ENCODE assay signal across 25 cellular contexts in the genomic region with DNA sequence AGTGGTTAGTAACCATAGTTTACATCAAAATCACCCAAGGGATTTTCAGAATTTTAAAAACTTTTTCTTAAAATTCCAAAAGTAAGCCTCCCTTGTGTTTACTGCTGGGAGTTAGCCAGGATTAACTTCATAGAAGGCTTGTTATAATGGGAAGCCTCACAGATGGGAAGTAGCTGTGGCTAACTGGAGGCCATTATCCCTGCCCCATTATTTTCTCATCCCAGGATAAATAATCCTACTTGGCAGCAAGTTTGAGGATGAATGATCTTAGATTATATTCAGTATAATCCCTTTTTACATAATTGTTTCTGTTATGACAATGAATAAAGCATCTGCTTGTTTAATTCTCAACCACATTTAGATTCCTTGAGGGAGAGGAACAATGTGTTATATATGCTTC. TPM values are rescaled to one million over a fixed set of nuclear protein-coding genes. Genes with fewer than 3 reads are reported as not detected.
DNase-seq lines count a peak whose midpoint lies in the region; ATAC-seq and TF ChIP-seq lines count a peak whose summit lies in the region.
"Had no signal": no experiment of that assay in that cellular context is flagged by ENCODE, and none has a peak within 500 bp of the region (broad histone marks: within the 10 kb centered on the region; RNA-seq: fewer than 3 reads in every experiment).

No MANE protein-coding gene starts in this region.

- POLR2A ChIA-PET in OCI-LY7 (lab: Charles Lee): interaction anchor here (0.8 to 1.8 kb wide), 8 partner anchors 9 to 50 kb away, joined by 3 to 5 read pairs (median 4); no protein-coding TSS in a partner anchor

- DNase-seq in left ventricle myocardium superior (no peak), cardiac septum (ENCODE audit: low spot score) (no peak), OCI-LY7 (ENCODE audit: low spot score) (no peak), immature natural killer cell (no peak), OCI-M2 (lab: John Stamatoyannopoulos, UW; ENCODE audit: unreplicated experiment) (no peak), erythroblast (lab: John Stamatoyannopoulos, UW) (no peak), stomach (no peak), ascending aorta (ENCODE audit: low spot score in 2 of 2) (no peak)
- DNase-seq: activated CD4-positive, alpha-beta T cell treated with anti-CD3 and anti-CD28 coated beads for 1 hour; activated CD8-positive, alpha-beta T cell treated with anti-CD3 and anti-CD28 coated beads for 36 hours; activated naive CD8-positive, alpha-beta T cell treated with anti-CD3 and anti-CD28 coated beads, Interleukin-2, amount 10 ng/mL, durations not matched to agents 7 days and 5 days; COR-L47; DND-41; kidney; mammary epithelial cell; NCI-H1105 treated with DMSO at 0.1 percent for 48 hours; sigmoid colon; stimulated activated CD4-positive, alpha-beta T cell treated with anti-CD3 and anti-CD28 coated beads, Interleukin-15, amount 100 ng/mL, for 24 hours; stimulated activated naive CD8-positive, alpha-beta T cell treated with anti-CD3 and anti-CD28 coated beads, Interleukin-15, amount 100 ng/mL, for 72 hours; T-cell had no signal

- no peak for TF ChIP-seq EP300 in stomach (IDR thresholded peaks at IDR 0.05)

- no peaks in the 10 kb centered on the region for H3K27me3 ChIP-seq in stomach
- no peaks in the 10 kb centered on the region for H3K27me3 ChIP-seq in ascending aorta
- H3K27me3 ChIP-seq: sigmoid colon, tibial nerve had no signal

- H3K27ac Mint-ChIP-seq in immature natural killer cell: peak overlapping the region; percentile 79 to 97 (median 88)
- H3K27ac Mint-ChIP-seq: activated CD8-positive, alpha-beta T cell treated with anti-CD3 and anti-CD28 coated beads for 36 hours; activated naive CD8-positive, alpha-beta T cell treated with anti-CD3 and anti-CD28 coated beads, Interleukin-2, amount 10 ng/mL, durations not matched to agents 7 days and 5 days; progenitor cell of endocrine pancreas; stimulated activated naive CD8-positive, alpha-beta T cell treated with anti-CD3 and anti-CD28 coated beads, Interleukin-15, amount 100 ng/mL, for 72 hours; T-cell had no signal

- ATAC-seq in left ventricle myocardium superior: peak; percentile 40
- ATAC-seq: activated CD8-positive, alpha-beta T cell treated with anti-CD3 and anti-CD28 coated beads for 36 hours; HCT116; Panc1; stimulated activated naive CD8-positive, alpha-beta T cell treated with anti-CD3 and anti-CD28 coated beads, Interleukin-15, amount 100 ng/mL, for 72 hours; T-cell had no signal

- BruUV-seq in OCI-LY7 (replicated peaks; lab: Mats Ljungman, UMichigan): no TSS peak

- H3K27ac ChIP-seq in OCI-LY7 (ENCODE audit: low read depth, low read length, poor library complexity, severe bottlenecking): no peak overlapping the region
- H3K27ac ChIP-seq in stomach: peak overlapping the region in 2 of 5 donors; percentile 20 to 41
- H3K27ac ChIP-seq in ascending aorta: no peak overlapping the region
- H3K27ac ChIP-seq: sigmoid colon, tibial nerve had no signal

- CTCF ChIA-PET in OCI-LY7 (lab: Charles Lee; ENCODE audit: unreplicated experiment): no interaction called here

- H3K36me3 ChIP-seq in OCI-LY7 (ENCODE audit: insufficient read depth, low read length) (peaks cover 78% of the 10 kb centered on the region), stomach (peaks cover 0 to 5% (median 1%) of the 10 kb centered on the region in 4 donors), ascending aorta (no peaks in the 10 kb centered on the region)
- H3K36me3 ChIP-seq: sigmoid colon, tibial nerve had no signal

- H3K4me1 ChIP-seq in OCI-LY7 (ENCODE audit: insufficient read depth, low read length, poor library complexity, severe bottlenecking) (peaks cover 69% of the 10 kb centered on the region), stomach (peaks cover 0 to 41% (median 0%) of the 10 kb centered on the region in 4 donors), ascending aorta (no peaks in the 10 kb centered on the region)

- H3K36me3 Mint-ChIP-seq in immature natural killer cell: peaks cover 60 to 90% (median 71%) of the 10 kb centered on the region in 3 donors

- no peak for TF ChIP-seq CTCF in OCI-LY7 (conservative IDR thresholded peaks at IDR 0.05; ENCODE audit: low read length)
- TF ChIP-seq CTCF in stomach (IDR thresholded peaks at IDR 0.05): no peak
- no peak for TF ChIP-seq CTCF in ascending aorta (IDR thresholded peaks at IDR 0.05)

- H3K9me3 Mint-ChIP-seq in immature natural killer cell: no peaks in the 10 kb centered on the region
- H3K9me3 Mint-ChIP-seq: activated CD8-positive, alpha-beta T cell treated with anti-CD3 and anti-CD28 coated beads for 36 hours; activated naive CD8-positive, alpha-beta T cell treated with anti-CD3 and anti-CD28 coated beads, Interleukin-2, amount 10 ng/mL, durations not matched to agents 7 days and 5 days; stimulated activated naive CD8-positive, alpha-beta T cell treated with anti-CD3 and anti-CD28 coated beads, Interleukin-15, amount 100 ng/mL, for 72 hours; T-cell had no signal

- H3K4me2 ChIP-seq in OCI-LY7 (ENCODE audit: low read length): peak overlapping the region; percentile 69

- H3K9me3 ChIP-seq in OCI-LY7 (ENCODE audit: low read length): no peaks in the 10 kb centered on the region
- H3K9me3 ChIP-seq in stomach: no peaks in the 10 kb centered on the region
- no peaks in the 10 kb centered on the region for H3K9me3 ChIP-seq in ascending aorta
- H3K9me3 ChIP-seq: sigmoid colon, tibial nerve had no signal

- no peaks in the 10 kb centered on the region for H3K9me2 ChIP-seq in OCI-LY7 (ENCODE audit: insufficient read depth, low read length)

- peaks cover 88 to 99% of the 10 kb centered on the region in 2 donors for H3K4me1 Mint-ChIP-seq in immature natural killer cell

- TF ChIP-seq POLR2A in erythroblast (IDR thresholded peaks at IDR 0.05; ENCODE audit: low read length) (no peak), stomach (IDR thresholded peaks at IDR 0.05) (no peak)

- peak overlapping the region; percentile 63 for H3K4me3 ChIP-seq in OCI-LY7 (ENCODE audit: low read depth, low read length, poor library complexity, severe bottlenecking)
- H3K4me3 ChIP-seq in stomach: no peak overlapping the region
- H3K4me3 ChIP-seq in ascending aorta: no peak overlapping the region
- H3K4me3 ChIP-seq: sigmoid colon, tibial nerve had no signal

- no peaks in the 10 kb centered on the region for H4K20me1 ChIP-seq in OCI-LY7 (ENCODE audit: insufficient read depth, low read length)

- no peak overlapping the region for H2AFZ ChIP-seq in OCI-LY7 (ENCODE audit: low read length)

- intact Hi-C loops in left ventricle myocardium superior (cut with micrococcal nuclease) (no loop called here), cardiac septum (cut with DNase I) (no loop called here), OCI-LY7 (cut with micrococcal nuclease; ENCODE audit: unreplicated experiment) (no loop called here), stomach (cut with DNase I; ENCODE audit: low total_unique reads) (no loop called here), ascending aorta (cut with DNase I) (no loop called here)

- peaks cover 1 to 6% (median 2%) of the 10 kb centered on the region in 3 donors for H3K27me3 Mint-ChIP-seq in immature natural killer cell (ENCODE audit: low read depth in 3 of 3)
- H3K27me3 Mint-ChIP-seq: activated CD8-positive, alpha-beta T cell treated with anti-CD3 and anti-CD28 coated beads for 36 hours; T-cell had no signal

- H3K4me3 Mint-ChIP-seq in immature natural killer cell: peak overlapping the region in 4 of 5 donors; percentile 37 to 51 (median 44)
- H3K4me3 Mint-ChIP-seq: activated CD8-positive, alpha-beta T cell treated with anti-CD3 and anti-CD28 coated beads for 36 hours; activated naive CD8-positive, alpha-beta T cell treated with anti-CD3 and anti-CD28 coated beads, Interleukin-2, amount 10 ng/mL, durations not matched to agents 7 days and 5 days; stimulated activated naive CD8-positive, alpha-beta T cell treated with anti-CD3 and anti-CD28 coated beads, Interleukin-15, amount 100 ng/mL, for 72 hours; T-cell had no signal

- peaks cover 36% of the 10 kb centered on the region for H3K79me2 ChIP-seq in OCI-LY7 (ENCODE audit: insufficient read depth, low read depth, low read length)

RNA-seq across cellular contexts. Expression of a gene that starts 25.5 kb away (rescaled TPM):
- 4.1 TPM for total RNA-seq in left ventricle myocardium superior
- total RNA-seq in cardiac septum: 3.7 TPM
- total RNA-seq in OCI-LY7 (2014; rRNA removed; shearing (Covaris generic)): 20.8 and 27.3 TPM in 2 replicates
- 80.6 and 88.7 TPM in 2 replicates for total RNA-seq in OCI-LY7 (2022)
- polyA plus RNA-seq in immature natural killer cell: 100 to 1,000 TPM; 494 to 692 (median 535) TPM
- 10 to 100 TPM in 1 of 5 donors, 1 to 10 TPM in 3, under 1 TPM in 1; 0.45 to 13.2 (median 2.6) TPM for total RNA-seq in stomach
- polyA plus RNA-seq in stomach: 10 to 100 TPM in 1 of 3 donors, 1 to 10 TPM in 2; 3.8 to 18.1 (median 5.5) TPM
- total RNA-seq in ascending aorta: 1.5 TPM
- total RNA-seq: A172 had no signal
